Comparison of ENCODE assay signal across 1 cellular context in genomic region chr20:3752386-3752759, GRCh38.
TF ChIP-seq lines count a peak whose summit lies in the region.

No MANE protein-coding gene starts in this region.

TF ChIP-seq in H1, 55 proteins besides CTCF, POLR2A, EP300 and RAD21:
- TF ChIP-seq SIN3A (conservative IDR thresholded peaks at IDR 0.05 in 1 of 2, IDR thresholded peaks at IDR 0.05 in 1 of 2; ENCODE audit: low read depth in 1 of 2, low read length in 2 of 2), result no peak
- TF ChIP-seq CBX5 (IDR thresholded peaks at IDR 0.05; ENCODE audit: low read depth, low read length), result no peak
- TF ChIP-seq POLR2AphosphoS5 (IDR thresholded peaks at IDR 0.05; ENCODE audit: low read depth, low read length), result peak; percentile 17
